In genomic region chr16:69395859-69396186, GRCh38 we compare ENCODE assay signal across 2 cellular contexts.
TF ChIP-seq lines count a peak whose summit lies in the region.

No MANE protein-coding gene starts in this region.

TF ChIP-seq in HCT116, 20 proteins besides CTCF, POLR2A, EP300 and RAD21 (continued from another document):
- TF ChIP-seq SIN3A (IDR thresholded peaks at IDR 0.05; ENCODE audit: low read depth) (no peak), CBX3 (IDR thresholded peaks at IDR 0.05; ENCODE audit: low read depth) (no peak), REST (IDR thresholded peaks at IDR 0.05; ENCODE audit: low read depth) (no peak), ZBTB33 (IDR thresholded peaks at IDR 0.05; ENCODE audit: extremely low read depth, insufficient replicate concordance, low read length) (no peak), SRF (IDR thresholded peaks at IDR 0.05; ENCODE audit: low read depth) (no peak), MAX (IDR thresholded peaks at IDR 0.05) (no peak)
TF ChIP-seq in HCT116: peak in this region for 0.

TF ChIP-seq in neural cell, 6 proteins besides CTCF, POLR2A, EP300 and RAD21 (continued from another document):
- TF ChIP-seq REST (IDR thresholded peaks at IDR 0.05; ENCODE audit: borderline replicate concordance) = no peak
